ENCODE assay signal across 31 cellular contexts in genomic region chr7:45366432-45366831, GRCh38.
"Had no signal": no experiment of that assay in that cellular context is flagged by ENCODE, and none has a peak within 500 bp of the region (broad histone marks: within the 10 kb centered on the region; RNA-seq: fewer than 3 reads in every experiment).

No MANE protein-coding gene starts in this region.

- H3K4me1 ChIP-seq: breast epithelium, colonic mucosa, left ventricle myocardium inferior, sigmoid colon, thyroid gland, upper lobe of right lung had no signal

- H3K9me3 ChIP-seq: breast epithelium, colonic mucosa, ovary, sigmoid colon, thyroid gland, upper lobe of right lung had no signal

- H3K4me3 Mint-ChIP-seq: activated CD4-positive, alpha-beta memory T cell treated with anti-CD3 and anti-CD28 coated beads for 36 hours; activated CD4-positive, alpha-beta T cell treated with anti-CD3 and anti-CD28 coated beads, Interleukin-2, amount 10 ng/mL, durations not matched to agents 24 days and 14 days; activated naive CD8-positive, alpha-beta T cell treated with anti-CD3 and anti-CD28 coated beads, Interleukin-2, amount 50 U/mL, for 24 hours; activated T-cell treated with anti-CD3 and anti-CD28 coated beads, Interleukin-2, amount 50 U/mL, for 4 hours; activated T-helper 17 cell treated with anti-CD3 and anti-CD28 coated beads, Interleukin-2, amount 50 U/mL, for 72 hours; central memory CD8-positive, alpha-beta T cell; nephron; stimulated activated effector memory CD8-positive, alpha-beta T cell treated with anti-CD3 and anti-CD28 coated beads, Interleukin-12 subunit alpha, Interleukin-12 subunit beta, amount 100 ng/mL, for 72 hours; stimulated activated naive CD8-positive, alpha-beta T cell treated with anti-CD3 and anti-CD28 coated beads, Interleukin-15, amount 100 ng/mL, for 72 hours; T-helper 17 cell had no signal

- H3K36me3 ChIP-seq: breast epithelium, colonic mucosa, left ventricle myocardium inferior, ovary, sigmoid colon, thyroid gland, upper lobe of right lung had no signal

- DNase-seq: activated CD4-positive, alpha-beta memory T cell treated with anti-CD3 and anti-CD28 coated beads for 36 hours; activated CD4-positive, alpha-beta T cell treated with anti-CD3 and anti-CD28 coated beads, Interleukin-2, amount 10 ng/mL, durations not matched to agents 24 days and 14 days; activated CD4-positive, CD25-positive, alpha-beta regulatory T cell treated with anti-CD3 and anti-CD28 coated beads, Interleukin-2, amount 50 U/mL, for 72 hours; activated gamma-delta T cell treated with Interleukin-2 at 50 U/mL for 16 hours; activated naive CD4-positive, alpha-beta T cell treated with anti-CD3 and anti-CD28 coated beads, Interleukin-2, amount 50 U/mL, for 16 hours; activated naive CD8-positive, alpha-beta T cell treated with anti-CD3 and anti-CD28 coated beads, Interleukin-2, amount 50 U/mL, for 24 hours; activated T-cell treated with anti-CD3 and anti-CD28 coated beads, Interleukin-2, amount 50 U/mL, for 4 hours; colonic mucosa; effector memory CD4-positive, alpha-beta T cell; islet precursor cell; left ventricle myocardium inferior; mesendoderm; mucosa of descending colon; ovary; sigmoid colon; small intestine; stimulated activated CD4-positive, alpha-beta T cell treated with anti-CD3 and anti-CD28 coated beads, Interleukin-4, amount 100 ng/mL, for 24 hours; stimulated activated naive CD8-positive, alpha-beta T cell treated with anti-CD3 and anti-CD28 coated beads, Interleukin-15, amount 100 ng/mL, for 72 hours; substantia nigra; T-helper 17 cell; T1000; thyroid gland; upper lobe of right lung had no signal

- H3K4me3 ChIP-seq: breast epithelium, colonic mucosa, left ventricle myocardium inferior, lung, mucosa of descending colon, ovary, sigmoid colon, thyroid gland, upper lobe of right lung had no signal

- FAIRE-seq: frontal cortex, small intestine had no signal

- H3K9me3 Mint-ChIP-seq: activated CD4-positive, alpha-beta memory T cell treated with anti-CD3 and anti-CD28 coated beads for 36 hours; activated CD4-positive, alpha-beta T cell treated with anti-CD3 and anti-CD28 coated beads, Interleukin-2, amount 10 ng/mL, durations not matched to agents 24 days and 14 days; activated naive CD8-positive, alpha-beta T cell treated with anti-CD3 and anti-CD28 coated beads, Interleukin-2, amount 50 U/mL, for 24 hours; activated T-cell treated with anti-CD3 and anti-CD28 coated beads, Interleukin-2, amount 50 U/mL, for 4 hours; activated T-helper 17 cell treated with anti-CD3 and anti-CD28 coated beads, Interleukin-2, amount 50 U/mL, for 72 hours; central memory CD8-positive, alpha-beta T cell; stimulated activated effector memory CD8-positive, alpha-beta T cell treated with anti-CD3 and anti-CD28 coated beads, Interleukin-12 subunit alpha, Interleukin-12 subunit beta, amount 100 ng/mL, for 72 hours had no signal

- H3K27me3 ChIP-seq: breast epithelium, colonic mucosa, ovary, sigmoid colon, thyroid gland, upper lobe of right lung had no signal

- H3K4me1 Mint-ChIP-seq: activated CD4-positive, alpha-beta T cell treated with anti-CD3 and anti-CD28 coated beads, Interleukin-2, amount 10 ng/mL, durations not matched to agents 24 days and 14 days; activated naive CD8-positive, alpha-beta T cell treated with anti-CD3 and anti-CD28 coated beads, Interleukin-2, amount 50 U/mL, for 24 hours; activated T-helper 17 cell treated with anti-CD3 and anti-CD28 coated beads, Interleukin-2, amount 50 U/mL, for 72 hours; central memory CD8-positive, alpha-beta T cell; nephron; stimulated activated effector memory CD8-positive, alpha-beta T cell treated with anti-CD3 and anti-CD28 coated beads, Interleukin-12 subunit alpha, Interleukin-12 subunit beta, amount 100 ng/mL, for 72 hours; stimulated activated naive CD8-positive, alpha-beta T cell treated with anti-CD3 and anti-CD28 coated beads, Interleukin-15, amount 100 ng/mL, for 72 hours; T-helper 17 cell had no signal

- H3K27ac Mint-ChIP-seq: activated CD4-positive, alpha-beta memory T cell treated with anti-CD3 and anti-CD28 coated beads for 36 hours; activated CD4-positive, alpha-beta T cell treated with anti-CD3 and anti-CD28 coated beads, Interleukin-2, amount 10 ng/mL, durations not matched to agents 24 days and 14 days; activated naive CD8-positive, alpha-beta T cell treated with anti-CD3 and anti-CD28 coated beads, Interleukin-2, amount 50 U/mL, for 24 hours; activated T-helper 17 cell treated with anti-CD3 and anti-CD28 coated beads, Interleukin-2, amount 50 U/mL, for 72 hours; nephron; progenitor cell of endocrine pancreas; stimulated activated effector memory CD8-positive, alpha-beta T cell treated with anti-CD3 and anti-CD28 coated beads, Interleukin-12 subunit alpha, Interleukin-12 subunit beta, amount 100 ng/mL, for 72 hours; stimulated activated naive CD8-positive, alpha-beta T cell treated with anti-CD3 and anti-CD28 coated beads, Interleukin-15, amount 100 ng/mL, for 72 hours; T-helper 17 cell had no signal

- H3K36me3 Mint-ChIP-seq: activated CD4-positive, alpha-beta memory T cell treated with anti-CD3 and anti-CD28 coated beads for 36 hours; stimulated activated effector memory CD8-positive, alpha-beta T cell treated with anti-CD3 and anti-CD28 coated beads, Interleukin-12 subunit alpha, Interleukin-12 subunit beta, amount 100 ng/mL, for 72 hours had no signal

- H3K27ac ChIP-seq: breast epithelium, colonic mucosa, left ventricle myocardium inferior, ovary, sigmoid colon, thyroid gland, upper lobe of right lung had no signal

- ATAC-seq: activated naive CD8-positive, alpha-beta T cell treated with anti-CD3 and anti-CD28 coated beads, Interleukin-2, amount 50 U/mL, for 24 hours; activated T-cell treated with anti-CD3 and anti-CD28 coated beads, Interleukin-2, amount 50 U/mL, for 4 hours; activated T-helper 17 cell treated with anti-CD3 and anti-CD28 coated beads, Interleukin-2, amount 50 U/mL, for 72 hours; mucosa of descending colon; stimulated activated effector memory CD8-positive, alpha-beta T cell treated with anti-CD3 and anti-CD28 coated beads, Interleukin-12 subunit alpha, Interleukin-12 subunit beta, amount 100 ng/mL, for 72 hours; stimulated activated naive CD8-positive, alpha-beta T cell treated with anti-CD3 and anti-CD28 coated beads, Interleukin-15, amount 100 ng/mL, for 72 hours; T-helper 17 cell; upper lobe of right lung had no signal
